Comparison of ENCODE assay signal across 8 cellular contexts in genomic region chr15:77543159-77543882, GRCh38.
DNase-seq lines count a peak whose midpoint lies in the region; ATAC-seq, FAIRE-seq and TF ChIP-seq lines count a peak whose summit lies in the region.

No MANE protein-coding gene starts in this region.

- peak overlapping the region; percentile 24 for H3K27ac Mint-ChIP-seq in activated B cell treated with CpG ODN at 0.5 μM for 24 hours

- intact Hi-C loops in activated B cell treated with CpG ODN at 0.5 μM for 24 hours (cut with micrococcal nuclease) = loop anchor here (1.0 to 10.0 kb wide), 9 partner anchors 46 to 639 kb away; partner anchors contain the start of genes HMG20A, PEAK1 and SCAPER
- intact Hi-C loops in kidney (cut with DNase I) = loop anchor here (5.0 to 10.0 kb wide), 2 partner anchors 429 to 521 kb away; no protein-coding TSS in a partner anchor

- H3K27ac ChIP-seq in kidney (ENCODE audit: low read depth in 2 of 2, low read length in 2 of 2) = no peak overlapping the region

- H3K36me3 ChIP-seq in kidney (ENCODE audit: control insufficient read depth in 1 of 2, insufficient read depth in 2 of 2, low read length in 2 of 2) = no peaks in the 10 kb centered on the region

- peaks cover 3% of the 10 kb centered on the region for H3K27me3 Mint-ChIP-seq in activated B cell treated with CpG ODN at 0.5 μM for 24 hours

- no peak for FAIRE-seq in kidney (lab: Jason Lieb, UNC)

- no peaks in the 10 kb centered on the region for H3K9me3 Mint-ChIP-seq in activated B cell treated with CpG ODN at 0.5 μM for 24 hours

- TF ChIP-seq CTCF in GM12874 (IDR thresholded peaks at IDR 0.05; ENCODE audit: insufficient read depth, low read depth, low read length) (peak; percentile 94), activated B cell treated with CpG ODN at 0.5 μM for 24 hours (IDR thresholded peaks at IDR 0.05) (peak; percentile 51), cardiac fibroblast (IDR thresholded peaks at IDR 0.05; ENCODE audit: low read depth, low read length) (peak; percentile 93), kidney (IDR thresholded peaks at IDR 0.05; ENCODE audit: borderline replicate concordance, extremely low read depth, insufficient read depth) (peak; percentile 83)

- peak overlapping the region; percentile 45 to 69 for H3K9ac ChIP-seq in kidney (ENCODE audit: low read length in 2 of 2)

- CTCF ChIA-PET in activated B cell treated with CpG ODN at 0.5 μM for 24 hours (lab: Charles Lee) = interaction anchor here (0.6 to 4.3 kb wide), 58 partner anchors 12 to 1308 kb away, joined by 3 to 147 read pairs (median 4); no protein-coding TSS in a partner anchor

- peak; percentile 53 for ATAC-seq in HG02973 (IDR thresholded peaks at IDR 0.05; ENCODE audit: unreplicated experiment)
- peak; percentile 89 for ATAC-seq in activated B cell treated with CpG ODN at 0.5 μM for 24 hours (ENCODE audit: low read depth)
- no peak for ATAC-seq in HG03097 (IDR thresholded peaks at IDR 0.05; ENCODE audit: low FRiP score, unreplicated experiment)

- peak; percentile 89 for DNase-seq in NCI-H2227 (lab: John Stamatoyannopoulos, UW; ENCODE audit: unreplicated experiment)
- DNase-seq in activated B cell treated with CpG ODN at 0.5 μM for 24 hours = peak; percentile 78
- peak; percentile 86 to 91 for DNase-seq in cardiac fibroblast (ENCODE audit: low read depth in 2 of 2)
- DNase-seq in kidney = peak; percentile 95
- DNase-seq in stimulated activated CD4-positive, alpha-beta T cell treated with anti-CD3 and anti-CD28 coated beads, Interleukin-12 subunit alpha, Interleukin-12 subunit beta, amount 100 ng/mL, for 4 hours = peak; percentile 77

- H3K4me3 Mint-ChIP-seq in activated B cell treated with CpG ODN at 0.5 μM for 24 hours = peak overlapping the region; percentile 83

- POLR2A ChIA-PET in activated B cell treated with CpG ODN at 0.5 μM for 24 hours (lab: Charles Lee) = interaction anchor here (0.6 to 1.8 kb wide), 8 partner anchors 46 to 461 kb away, joined by 3 to 16 read pairs (median 4); no protein-coding TSS in a partner anchor

- H3K4me1 Mint-ChIP-seq in activated B cell treated with CpG ODN at 0.5 μM for 24 hours = peaks cover 43% of the 10 kb centered on the region

- peaks cover 3 to 5% of the 10 kb centered on the region in 2 donors for H3K4me1 ChIP-seq in kidney (ENCODE audit: control insufficient read depth in 1 of 2, insufficient read depth in 1 of 2, low read depth in 1 of 2, low read length in 2 of 2)

- no peaks in the 10 kb centered on the region for H3K9me3 ChIP-seq in kidney (ENCODE audit: control insufficient read depth in 1 of 2, low read length in 2 of 2)

- H3K36me3 Mint-ChIP-seq in activated B cell treated with CpG ODN at 0.5 μM for 24 hours (ENCODE audit: low read depth) = no peaks in the 10 kb centered on the region

- H3K4me3 ChIP-seq in cardiac fibroblast (replicated peaks in 1 of 2; ENCODE audit: low read depth in 2 of 2, low read length in 2 of 2) = peak overlapping the region; percentile 27 to 51
- peak overlapping the region; percentile 55 to 56 for H3K4me3 ChIP-seq in kidney (ENCODE audit: low read length in 2 of 2)
